Comparison of ENCODE assay signal across 1 cellular context in genomic region chr1:184163674-184164470, GRCh38.
A peak's percentile ranks its signal among the peaks of the same experiment; 100 is the strongest.
TF ChIP-seq lines count a peak whose summit lies in the region.

No MANE protein-coding gene starts in this region.

TF ChIP-seq in GM12878, 131 proteins besides CTCF, POLR2A, EP300 and RAD21 (continued from another document and continues in another):
- TF ChIP-seq BHLHE40 (IDR thresholded peaks at IDR 0.05; ENCODE audit: borderline replicate concordance in 1 of 2, low read depth in 2 of 2, low read length in 1 of 2) (no peak), CBX3 (IDR thresholded peaks at IDR 0.05; ENCODE audit: borderline replicate concordance, low read depth) (no peak), ZBTB33 (IDR thresholded peaks at IDR 0.05) (no peak), NFXL1 (IDR thresholded peaks at IDR 0.05; ENCODE audit: borderline replicate concordance) (no peak), SREBF2 (IDR thresholded peaks at IDR 0.05; ENCODE audit: low read length) (no peak), TARDBP (IDR thresholded peaks at IDR 0.05; ENCODE audit: borderline replicate concordance) (no peak), SIX5 (IDR thresholded peaks at IDR 0.05; ENCODE audit: low read depth, low read length, severe bottlenecking) (no peak), JUND (IDR thresholded peaks at IDR 0.05; ENCODE audit: low read depth, low read length) (0 out of 2 replicates have a peak, but pooled peaks have one; percentile 47), GATAD2B (conservative IDR thresholded peaks at IDR 0.05; ENCODE audit: low read depth) (no peak), MYB (IDR thresholded peaks at IDR 0.05; ENCODE audit: borderline replicate concordance, low read depth, low read length) (no peak), RBBP5 (conservative IDR thresholded peaks at IDR 0.05) (no peak), E4F1 (IDR thresholded peaks at IDR 0.05; ENCODE audit: borderline replicate concordance, partially characterized antibody) (no peak), FOXK2 (IDR thresholded peaks at IDR 0.05) (no peak), RUNX3 (IDR thresholded peaks at IDR 0.05; ENCODE audit: low read length) (peak; percentile 69), TCF3 (IDR thresholded peaks at IDR 0.05; ENCODE audit: borderline replicate concordance, insufficient read depth, low read depth, low read length) (no peak), PAX5 (IDR thresholded peaks at IDR 0.05; ENCODE audit: borderline replicate concordance, low read depth, low read length) (0 out of 2 replicates have a peak, but pooled peaks have one; percentile 32), POU2F2 (IDR thresholded peaks at IDR 0.05; ENCODE audit: borderline replicate concordance, low read depth, low read length) (no peak), NRF1 (conservative IDR thresholded peaks at IDR 0.05; ENCODE audit: low read depth, low read length) (no peak), E2F8 (IDR thresholded peaks at IDR 0.05; ENCODE audit: low read depth, partially characterized antibody) (no peak), SMARCA5 (IDR thresholded peaks at IDR 0.05) (no peak), PML (IDR thresholded peaks at IDR 0.05; ENCODE audit: low read length) (no peak), NKRF (conservative IDR thresholded peaks at IDR 0.05) (no peak), CUX1 (IDR thresholded peaks at IDR 0.05; ENCODE audit: insufficient replicate concordance, low read depth, low read length) (no peak), CBFB (IDR thresholded peaks at IDR 0.05; ENCODE audit: low read depth) (no peak), RCOR1 (conservative IDR thresholded peaks at IDR 0.05; ENCODE audit: low read depth, low read length) (no peak), BMI1 (IDR thresholded peaks at IDR 0.05; ENCODE audit: borderline replicate concordance) (no peak), STAT1 (conservative IDR thresholded peaks at IDR 0.05) (no peak), TAF1 (IDR thresholded peaks at IDR 0.05; ENCODE audit: borderline replicate concordance, low read depth, low read length) (no peak), MEF2A (IDR thresholded peaks at IDR 0.05; ENCODE audit: insufficient read depth, low read depth, low read length) (peak; percentile 67), MXI1 (IDR thresholded peaks at IDR 0.05; ENCODE audit: low read depth, low read length) (no peak), ZNF687 (IDR thresholded peaks at IDR 0.05) (no peak), PAX8 (IDR thresholded peaks at IDR 0.05) (no peak), SIN3A (IDR thresholded peaks at IDR 0.05; ENCODE audit: low read depth, low read length) (no peak), SMAD5 (IDR thresholded peaks at IDR 0.05; ENCODE audit: low read depth) (no peak), RELA (IDR thresholded peaks at IDR 0.05; ENCODE audit: borderline replicate concordance, partially characterized antibody) (no peak), ZBTB4 (CRISPR knock-in tag; IDR thresholded peaks at IDR 0.05) (no peak), ZZZ3 (IDR thresholded peaks at IDR 0.05; ENCODE audit: control insufficient read depth, insufficient read length, low read depth) (no peak), MAX (IDR thresholded peaks at IDR 0.05; ENCODE audit: low read depth, low read length) (no peak), NBN (IDR thresholded peaks at IDR 0.05) (no peak), MEF2B (IDR thresholded peaks at IDR 0.05; ENCODE audit: partially characterized antibody, poor library complexity, severe bottlenecking) (peak; percentile 39)
